Comparison of ENCODE assay signal across 1 cellular context in genomic region chr6:44223471-44224153, GRCh38.
TF ChIP-seq lines count a peak whose summit lies in the region.

TSS of gene SLC29A1 (plus strand) at chr6:44223595. CDS start at chr6:44227314, 3,719 bp downstream.

TF ChIP-seq in WTC11, 78 proteins besides CTCF, POLR2A, EP300 and RAD21 (continued from another document and continues in another):
- no peak for TF ChIP-seq ZSCAN18 (CRISPR knock-in tag; IDR thresholded peaks at IDR 0.05)
- TF ChIP-seq ATF2 (CRISPR knock-in tag; IDR thresholded peaks at IDR 0.05; ENCODE audit: borderline replicate concordance, low read depth): no peak
- TF ChIP-seq E2F5 (CRISPR knock-in tag; IDR thresholded peaks at IDR 0.05): 0 out of 2 replicates have a peak, but pooled peaks have one; percentile 55
- TF ChIP-seq SMAD3 (CRISPR knock-in tag; IDR thresholded peaks at IDR 0.05; ENCODE audit: borderline replicate concordance): no peak
- TF ChIP-seq PRRX2 (CRISPR knock-in tag; IDR thresholded peaks at IDR 0.05): no peak
- no peak for TF ChIP-seq TEAD1 (CRISPR knock-in tag; IDR thresholded peaks at IDR 0.05)
- 0 out of 2 replicates have a peak, but pooled peaks have one; percentile 28 for TF ChIP-seq ZNF317 (CRISPR knock-in tag; IDR thresholded peaks at IDR 0.05; ENCODE audit: borderline replicate concordance, low read depth)
- TF ChIP-seq EMX1 (CRISPR knock-in tag; IDR thresholded peaks at IDR 0.05): no peak
- peak; percentile 80 for TF ChIP-seq CREM (CRISPR knock-in tag; IDR thresholded peaks at IDR 0.05)
- no peak for TF ChIP-seq TCF7 (CRISPR knock-in tag; IDR thresholded peaks at IDR 0.05; ENCODE audit: low read depth)
- no peak for TF ChIP-seq NR2C2 (CRISPR knock-in tag; IDR thresholded peaks at IDR 0.05)
- TF ChIP-seq ZBTB21 (CRISPR knock-in tag; IDR thresholded peaks at IDR 0.05; ENCODE audit: borderline replicate concordance): no peak
- TF ChIP-seq ATF3 (CRISPR knock-in tag; conservative IDR thresholded peaks at IDR 0.05): 0 out of 2 replicates have a peak, but pooled peaks have one; percentile 12
- no peak for TF ChIP-seq JAZF1 (CRISPR knock-in tag; IDR thresholded peaks at IDR 0.05)
- TF ChIP-seq AFF4 (CRISPR knock-in tag; IDR thresholded peaks at IDR 0.05; ENCODE audit: borderline replicate concordance): no peak
- TF ChIP-seq SOX15 (CRISPR knock-in tag; IDR thresholded peaks at IDR 0.05): no peak
- TF ChIP-seq CDX4 (CRISPR knock-in tag; IDR thresholded peaks at IDR 0.05; ENCODE audit: borderline replicate concordance): no peak
- TF ChIP-seq ESRRA (CRISPR knock-in tag; IDR thresholded peaks at IDR 0.05; ENCODE audit: borderline replicate concordance): peak; percentile 63; the same call in 1 of the 2 replicates
- TF ChIP-seq GABPB1 (CRISPR knock-in tag; IDR thresholded peaks at IDR 0.05): peak; percentile 48; the same call in 1 of the 2 replicates
- TF ChIP-seq GRHL2 (CRISPR knock-in tag; IDR thresholded peaks at IDR 0.05; ENCODE audit: insufficient replicate concordance, severe bottlenecking): no peak
- TF ChIP-seq ZNF138 (CRISPR knock-in tag; conservative IDR thresholded peaks at IDR 0.05): no peak
- TF ChIP-seq E2F4 (CRISPR knock-in tag; IDR thresholded peaks at IDR 0.05; ENCODE audit: borderline replicate concordance, low read depth): peak; percentile 66; the same call in 1 of the 2 replicates
- no peak for TF ChIP-seq GTF2I (CRISPR knock-in tag; conservative IDR thresholded peaks at IDR 0.05)
- no peak for TF ChIP-seq HMGA2 (CRISPR knock-in tag; IDR thresholded peaks at IDR 0.05)
- TF ChIP-seq KAT7 (CRISPR knock-in tag; IDR thresholded peaks at IDR 0.05; ENCODE audit: borderline replicate concordance): no peak
- no peak for TF ChIP-seq ZNF512 (CRISPR knock-in tag; IDR thresholded peaks at IDR 0.05; ENCODE audit: borderline replicate concordance)
- no peak for TF ChIP-seq ZNF263 (CRISPR knock-in tag; IDR thresholded peaks at IDR 0.05; ENCODE audit: low read depth)
- TF ChIP-seq MAX (CRISPR knock-in tag; IDR thresholded peaks at IDR 0.05): no peak; the same call in 1 of the 2 replicates
- TF ChIP-seq MXD4 (CRISPR knock-in tag; IDR thresholded peaks at IDR 0.05; ENCODE audit: borderline replicate concordance): no peak
- no peak for TF ChIP-seq MLX (CRISPR knock-in tag; IDR thresholded peaks at IDR 0.05)
- TF ChIP-seq FOXJ3 (CRISPR knock-in tag; IDR thresholded peaks at IDR 0.05; ENCODE audit: borderline replicate concordance): no peak
- TF ChIP-seq JUN (CRISPR knock-in tag; IDR thresholded peaks at IDR 0.05): peak; percentile 44; the same call in 1 of the 2 replicates
- 0 out of 2 replicates have a peak, but pooled peaks have one; percentile 79 for TF ChIP-seq TP53 (CRISPR knock-in tag; IDR thresholded peaks at IDR 0.05)
- no peak for TF ChIP-seq ZNF425 (CRISPR knock-in tag; conservative IDR thresholded peaks at IDR 0.05)
- no peak for TF ChIP-seq OVOL2 (CRISPR knock-in tag; IDR thresholded peaks at IDR 0.05; ENCODE audit: borderline replicate concordance)
- no peak for TF ChIP-seq ZNF532 (CRISPR knock-in tag; IDR thresholded peaks at IDR 0.05; ENCODE audit: borderline replicate concordance)
- TF ChIP-seq ZNF416 (CRISPR knock-in tag; IDR thresholded peaks at IDR 0.05): no peak
